Comparison of ENCODE assay signal across 22 cellular contexts in genomic region chr17:71111460-71111859, GRCh38.
"Had no signal": no experiment of that assay in that cellular context is flagged by ENCODE, and none has a peak within 500 bp of the region (broad histone marks: within the 10 kb centered on the region; RNA-seq: fewer than 3 reads in every experiment).

No MANE protein-coding gene starts in this region.

- ATAC-seq: lower lobe of right lung; natural killer cell; psoas muscle; right cardiac atrium; stimulated activated naive B cell treated with anti-CD40 and anti-IgM and Interleukin-4, amounts not matched to agents 10 μg/mL and 1 μg/mL and 100 μg/mL, for 72 hours had no signal

- H3K27ac ChIP-seq: dorsolateral prefrontal cortex, left ventricle myocardium inferior, lower lobe of right lung, ovary, psoas muscle, skin epidermis, thoracic aorta, tibial nerve, upper lobe of left lung had no signal

- H3K4me3 ChIP-seq: dorsolateral prefrontal cortex, left ventricle myocardium inferior, lower lobe of right lung, ovary, psoas muscle, skin epidermis, thoracic aorta, tibial nerve, upper lobe of left lung had no signal

- DNase-seq: dorsolateral prefrontal cortex; effector CD4-positive, alpha-beta T cell; hypothalamus; kidney; left ventricle myocardium inferior; lower lobe of right lung; natural killer cell; occipital lobe; ovary; posterior cingulate gyrus; psoas muscle; right cardiac atrium; stimulated activated CD4-positive, alpha-beta T cell treated with anti-CD3 and anti-CD28 coated beads, Interleukin-15, amount 100 ng/mL, for 24 hours; stimulated activated CD4-positive, alpha-beta T cell treated with anti-CD3 and anti-CD28 coated beads, Interleukin-2, amount 100 ng/mL, for 48 hours; stimulated activated naive B cell treated with anti-CD40 and anti-IgM and Interleukin-4, amounts not matched to agents 10 μg/mL and 1 μg/mL and 100 μg/mL, for 72 hours; upper lobe of left lung had no signal

- FAIRE-seq: colon, frontal cortex, kidney, urothelium cell line had no signal

- H3K4me1 ChIP-seq: left ventricle myocardium inferior, lower lobe of right lung, psoas muscle, tibial nerve, upper lobe of left lung had no signal

- H3K9me3 ChIP-seq: left ventricle myocardium inferior, lower lobe of right lung, ovary, psoas muscle, thoracic aorta, tibial nerve, upper lobe of left lung had no signal

- H3K36me3 ChIP-seq: left ventricle myocardium inferior, lower lobe of right lung, ovary, thoracic aorta, tibial nerve, upper lobe of left lung had no signal
